Comparison of ENCODE assay signal across 9 cellular contexts in genomic region chr2:223797811-223798721, GRCh38. TPM values are rescaled to one million over a fixed set of nuclear protein-coding genes. Genes with fewer than 3 reads are reported as not detected.
A peak's percentile ranks its signal among the peaks of the same experiment; 100 is the strongest.
DNase-seq lines count a peak whose midpoint lies in the region; ATAC-seq, FAIRE-seq and TF ChIP-seq lines count a peak whose summit lies in the region.
"Had no signal": no experiment of that assay in that cellular context is flagged by ENCODE, and none has a peak within 500 bp of the region (broad histone marks: within the 10 kb centered on the region; RNA-seq: fewer than 3 reads in every experiment).

No MANE protein-coding gene starts in this region.

- BruUV-seq in K562 (replicated peaks; lab: Mats Ljungman, UMichigan): no TSS peak

- H3K9me1 ChIP-seq in K562 (ENCODE audit: control insufficient read depth, insufficient read depth, low read length): no peaks in the 10 kb centered on the region

- in situ Hi-C loops in K562 (cut with MboI): no loop called here

- ATAC-seq in GM18867 (IDR thresholded peaks at IDR 0.05; ENCODE audit: unreplicated experiment): peak; percentile 99
- peak; percentile 93 for ATAC-seq in HG02970 (IDR thresholded peaks at IDR 0.05; ENCODE audit: low FRiP score, unreplicated experiment)
- ATAC-seq in K562: peak; percentile 53; the same call in 1 of the 3 replicates
- ATAC-seq in upper lobe of right lung: peak; percentile 55

- H3K36me3 ChIP-seq in K562 (ENCODE audit: control insufficient read depth, insufficient read depth, low read length) (no peaks in the 10 kb centered on the region), upper lobe of right lung (no peaks in the 10 kb centered on the region)

- H3K27ac ChIP-seq in K562 (ENCODE audit: extremely low read depth, low read depth, low read length) (no peak overlapping the region), upper lobe of right lung (no peak overlapping the region)
- H3K27ac ChIP-seq: KMS-11 had no signal

- H3K4me1 ChIP-seq in K562 (replicated peaks in 1 of 2; ENCODE audit: control insufficient read depth in 2 of 2, insufficient read depth in 2 of 2, low read length in 2 of 2) (no peaks in the 10 kb centered on the region), upper lobe of right lung (no peaks in the 10 kb centered on the region)

- no peak overlapping the region for H3K4me2 ChIP-seq in K562 (ENCODE audit: insufficient read depth, low read length)
- H3K4me2 ChIP-seq: KMS-11 had no signal

- H4K20me1 ChIP-seq in K562 (replicated peaks; ENCODE audit: control insufficient read depth, insufficient read depth, low read length): no peaks in the 10 kb centered on the region

- CTCF ChIA-PET in K562 (lab: Yijun Ruan, JAX; ENCODE audit: low intra/inter-chr PET ratio): interaction anchor here (0.5 to 2.0 kb wide), 5 partner anchors 30 to 827 kb away, joined by 3 to 7 read pairs (median 3); no protein-coding TSS in a partner anchor

- no peak overlapping the region for H2AFZ ChIP-seq in K562 (ENCODE audit: low read depth, low read length)

- POLR2A ChIA-PET in K562 (lab: Yijun Ruan, JAX): interaction anchor here (0.6 kb wide), 1 partner anchor 716 kb away, joined by 3 read pairs; no protein-coding TSS in a partner anchor

- WGBS in K562 (ENCODE audit: insufficient coverage, low coverage, missing lambda C conversion rate): 12% methylated on average over 4 of the region's 4 CpGs

- no peak overlapping the region for H3K9ac ChIP-seq in K562 (ENCODE audit: insufficient read depth in 1 of 2, low read depth in 2 of 2, low read length in 2 of 2)
- H3K9ac ChIP-seq: KMS-11 had no signal

- H3K27me3 ChIP-seq in K562 (ENCODE audit: control insufficient read depth in 2 of 2, insufficient read depth in 2 of 2, low read length in 2 of 2) (no peaks in the 10 kb centered on the region; a peak in 1 of 5 replicates), upper lobe of right lung (no peaks in the 10 kb centered on the region)

- H3K9me3 ChIP-seq in K562 (replicated peaks; ENCODE audit: control insufficient read depth, insufficient read depth, low read depth, low read length) (no peaks in the 10 kb centered on the region), upper lobe of right lung (no peaks in the 10 kb centered on the region)

- peak; percentile 40 for FAIRE-seq in K562 (lab: Jason Lieb, UNC)

- TF ChIP-seq POLR2A in K562 (conservative IDR thresholded peaks at IDR 0.05): no peak

- intact Hi-C loops in K562 (cut with micrococcal nuclease) (loop anchor here (1.0 to 10.0 kb wide), 3 partner anchors 123 to 826 kb away; no protein-coding TSS in a partner anchor), upper lobe of right lung (cut with DNase I) (no loop called here)

- TF ChIP-seq RAD21 in K562 (CRISPR knock-in tag; conservative IDR thresholded peaks at IDR 0.05 in 1 of 2, IDR thresholded peaks at IDR 0.05 in 1 of 2): peak; percentile 62 to 73

- TF ChIP-seq CTCF in K562 (IDR thresholded peaks at IDR 0.05 in 2 of 3, conservative IDR thresholded peaks at IDR 0.05 in 1 of 3; ENCODE audit: insufficient read depth in 2 of 3, low read depth in 1 of 3, low read length in 3 of 3): peak; percentile 39 to 61 (median 41); a peak in 4 of 6 replicates
- TF ChIP-seq CTCF in upper lobe of right lung (IDR thresholded peaks at IDR 0.05): peak; percentile 46

- H3K4me3 ChIP-seq in K562: no peak overlapping the region
- no peak overlapping the region for H3K4me3 ChIP-seq in upper lobe of right lung

- peak; percentile 77 for DNase-seq in Ammon's horn (ENCODE audit: low spot score)
- peak; percentile 17 for DNase-seq in NCI-H2107 treated with DMSO at 0.1 percent for 48 hours (lab: John Stamatoyannopoulos, UW; ENCODE audit: unreplicated experiment)
- DNase-seq in K562 (ENCODE audit: extremely low read depth in 1 of 4, low spot score in 3 of 4): peak in 1 of 4 experiments; percentile 17
- peak; percentile 59 for DNase-seq in kidney tubule cell (ENCODE audit: low spot score)
- DNase-seq in upper lobe of right lung: no peak
- no peak for DNase-seq in activated CD4-positive, alpha-beta T cell treated with anti-CD3 and anti-CD28 coated beads for 4 hours

- TF ChIP-seq EP300 in K562 (IDR thresholded peaks at IDR 0.05; ENCODE audit: low read length): no peak

- no peaks in the 10 kb centered on the region for H3K79me2 ChIP-seq in K562 (ENCODE audit: control insufficient read depth, insufficient read depth, low read length)

TF ChIP-seq in K562, 482 proteins besides CTCF, POLR2A, EP300 and RAD21:
- TF ChIP-seq SPI1 (IDR thresholded peaks at IDR 0.05; ENCODE audit: borderline replicate concordance, low read depth, low read length): 0 out of 2 replicates have a peak, but pooled peaks have one; percentile 19
- TF ChIP-seq SIN3B (IDR thresholded peaks at IDR 0.05; ENCODE audit: low read depth): no peak
- no peak for TF ChIP-seq FOXA1 (IDR thresholded peaks at IDR 0.05; ENCODE audit: borderline replicate concordance)
- TF ChIP-seq CBFA2T2 (conservative IDR thresholded peaks at IDR 0.05): no peak
- TF ChIP-seq, protein P1, sequence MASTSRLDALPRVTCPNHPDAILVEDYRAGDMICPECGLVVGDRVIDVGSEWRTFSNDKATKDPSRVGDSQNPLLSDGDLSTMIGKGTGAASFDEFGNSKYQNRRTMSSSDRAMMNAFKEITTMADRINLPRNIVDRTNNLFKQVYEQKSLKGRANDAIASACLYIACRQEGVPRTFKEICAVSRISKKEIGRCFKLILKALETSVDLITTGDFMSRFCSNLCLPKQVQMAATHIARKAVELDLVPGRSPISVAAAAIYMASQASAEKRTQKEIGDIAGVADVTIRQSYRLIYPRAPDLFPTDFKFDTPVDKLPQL (IDR thresholded peaks at IDR 0.05; ENCODE audit: extremely low read depth, insufficient read length): no peak
- no peak for TF ChIP-seq NFE2 (IDR thresholded peaks at IDR 0.05; ENCODE audit: low read depth)
- TF ChIP-seq, protein P2, sequence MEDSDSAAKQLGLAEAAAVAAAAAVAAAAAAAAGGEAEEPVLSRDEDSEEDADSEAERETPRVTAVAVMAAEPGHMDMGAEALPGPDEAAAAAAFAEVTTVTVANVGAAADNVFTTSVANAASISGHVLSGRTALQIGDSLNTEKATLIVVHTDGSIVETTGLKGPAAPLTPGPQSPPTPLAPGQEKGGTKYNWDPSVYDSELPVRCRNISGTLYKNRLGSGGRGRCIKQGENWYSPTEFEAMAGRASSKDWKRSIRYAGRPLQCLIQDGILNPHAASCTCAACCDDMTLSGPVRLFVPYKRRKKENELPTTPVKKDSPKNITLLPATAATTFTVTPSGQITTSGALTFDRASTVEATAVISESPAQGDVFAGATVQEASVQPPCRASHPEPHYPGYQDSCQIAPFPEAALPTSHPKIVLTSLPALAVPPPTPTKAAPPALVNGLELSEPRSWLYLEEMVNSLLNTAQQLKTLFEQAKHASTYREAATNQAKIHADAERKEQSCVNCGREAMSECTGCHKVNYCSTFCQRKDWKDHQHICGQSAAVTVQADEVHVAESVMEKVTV (CRISPR knock-in tag; IDR thresholded peaks at IDR 0.05): peak; percentile 47; the same call in 1 of the 2 replicates
- TF ChIP-seq HDAC1 (IDR thresholded peaks at IDR 0.05): no peak
- TF ChIP-seq NFYB (IDR thresholded peaks at IDR 0.05; ENCODE audit: extremely low read depth, insufficient read length): no peak
- TF ChIP-seq TEAD4 (IDR thresholded peaks at IDR 0.05; ENCODE audit: low read length): no peak
- TF ChIP-seq TEAD4 (CRISPR knock-in tag; IDR thresholded peaks at IDR 0.05; ENCODE audit: borderline replicate concordance): no peak
- 0 out of 2 replicates have a peak, but pooled peaks have one; percentile 22 for TF ChIP-seq SMC3 (conservative IDR thresholded peaks at IDR 0.05; ENCODE audit: insufficient read depth, low read depth, low read length)
- TF ChIP-seq MCM7 (IDR thresholded peaks at IDR 0.05): no peak
- TF ChIP-seq ARID2 (IDR thresholded peaks at IDR 0.05): 0 out of 2 replicates have a peak, but pooled peaks have one; percentile 17

RNA-seq across cellular contexts. Expression of gene AP1S3, which starts 39.3 kb away (rescaled TPM):
- 0.93 and 0.95 TPM in 2 replicates for total RNA-seq in K562 (2011; cell fraction: chromatin; rRNA removed; ENCODE audit: low replicate concordance)
- total RNA-seq in K562 (2011; cell fraction: nucleolus; rRNA removed): not detected in 2 replicates
- 0.29 and 0.76 TPM in 2 replicates for total RNA-seq in K562 (2011; cell fraction: nucleoplasm; rRNA removed)
- total RNA-seq in K562 (2014; rRNA removed): 1.5 and 2.3 TPM in 2 replicates
- total RNA-seq in K562 (2014; rRNA removed; fragmentation: Illumina TruSeq; extraction: Trizol): 2.3 and 2.4 TPM in 2 replicates
- 2.1 and 2.3 TPM in 2 replicates for total RNA-seq in K562 (2015; rRNA removed; fragmentation: Illumina TruSeq; extraction: Trizol)
- total RNA-seq in K562 (2021): 2.5 TPM in 2 replicates
- polyA plus RNA-seq in K562 (2011; rRNA removed): 0.50 and 0.51 TPM in 2 replicates
- polyA plus RNA-seq in K562 (2011; cell fraction: cytosol; rRNA removed): 0.25 and 0.53 TPM in 2 replicates
- polyA plus RNA-seq in K562 (2011; cell fraction: nucleus; rRNA removed): 0.17 and 0.20 TPM in 2 replicates
- 1.1 and 2.2 TPM in 2 replicates for polyA plus RNA-seq in K562 (2012)
- 1.9 and 2.3 TPM in 2 replicates for polyA plus RNA-seq in K562 (2014; fragmentation: Illumina TruSeq; extraction: Trizol)
- under 1 TPM; 0.53 to 0.99 TPM for polyA plus RNA-seq in K562 (2014; fragmentation: Nextera tagmentation; extraction: Ambion mirVana)
- 2.1 and 3.8 TPM in 2 replicates for polyA plus RNA-seq in K562 (2014; rRNA removed)
- 0.39 and 0.60 TPM in 2 replicates for polyA minus RNA-seq in K562 (2011; rRNA and poly(A)+ RNA removed)
- not detected in 2 replicates for polyA minus RNA-seq in K562 (2011; cell fraction: cytosol; rRNA and poly(A)+ RNA removed)
- polyA minus RNA-seq in K562 (2011; cell fraction: nucleus; rRNA and poly(A)+ RNA removed): 0.67 TPM in 1 of 2 replicates, not detected in the other
- 16.8 TPM for total RNA-seq in upper lobe of right lung

Comparison
In these comparisons a context has a peak if more than half of its experiments do, and no peak if none do; other contexts are left out.
1. DNase-seq: peak in Ammon's horn (single experiment), NCI-H2107 treated with DMSO at 0.1 percent for 48 hours (single experiment) and kidney tubule cell (single experiment); none in upper lobe of right lung (single experiment) and activated CD4-positive, alpha-beta T cell treated with anti-CD3 and anti-CD28 coated beads for 4 hours (0 of 2).
2. Peak in every context shown above with its lines, with median percentiles within 50 percentile points of each other: ATAC-seq.